In the genomic region with DNA sequence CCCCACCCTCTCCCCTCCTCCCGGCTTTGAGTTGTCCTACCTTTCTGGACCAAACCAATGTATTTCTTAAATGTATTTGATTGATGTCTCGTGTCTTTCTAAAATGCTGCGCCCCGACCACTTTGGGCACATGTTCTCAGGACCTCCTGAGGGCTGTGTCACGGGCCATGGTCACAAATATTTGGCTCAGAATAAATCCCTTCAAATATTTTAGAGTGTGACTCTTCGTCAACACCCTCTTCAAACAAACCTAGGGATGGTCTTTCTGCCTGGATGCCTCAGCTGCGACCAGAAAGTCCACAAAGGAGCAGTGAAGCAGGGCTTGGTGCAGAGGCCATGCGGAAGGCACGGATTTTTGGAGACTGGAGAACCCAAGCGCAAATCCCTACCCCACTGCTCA, we compare ENCODE assay signal across 1 cellular context.
TF ChIP-seq lines count a peak whose summit lies in the region.

No MANE protein-coding gene starts in this region.

TF ChIP-seq in HepG2, 621 proteins besides CTCF, POLR2A, EP300 and RAD21:
- no peak for TF ChIP-seq ZNF607 (CRISPR knock-in tag; IDR thresholded peaks at IDR 0.05; ENCODE audit: borderline replicate concordance)
- TF ChIP-seq ZNF136 (CRISPR knock-in tag; IDR thresholded peaks at IDR 0.05; ENCODE audit: low read depth) = no peak
- no peak for TF ChIP-seq ZNF484 (CRISPR knock-in tag; IDR thresholded peaks at IDR 0.05; ENCODE audit: borderline replicate concordance, low read depth)
- no peak for TF ChIP-seq ARNT2 (CRISPR knock-in tag; IDR thresholded peaks at IDR 0.05; ENCODE audit: low read depth)
- TF ChIP-seq FOXA3 (CRISPR knock-in tag; IDR thresholded peaks at IDR 0.05) = peak; percentile 31; the same call in 1 of the 2 replicates
